Comparison of ENCODE assay signal across 4 cellular contexts in the genomic region with DNA sequence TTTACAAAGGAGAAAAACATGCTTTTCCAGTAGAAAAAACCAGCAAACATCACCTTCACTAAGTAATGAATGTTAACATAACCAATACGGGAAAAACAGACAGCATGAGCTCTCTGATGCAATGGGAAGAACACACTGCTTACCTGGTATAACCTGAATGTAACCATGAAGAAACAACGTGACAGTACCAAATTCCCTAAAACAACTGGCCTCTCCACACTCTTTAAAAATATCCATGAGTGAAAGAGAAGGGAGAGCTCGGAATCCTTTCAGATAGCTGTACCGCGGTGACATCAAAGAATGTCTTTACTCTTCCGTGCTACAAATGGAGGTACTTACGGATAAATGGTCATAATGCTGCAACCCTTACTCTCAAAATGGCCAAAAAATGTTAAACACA.
"Had no signal": no experiment of that assay in that cellular context is flagged by ENCODE, and none has a peak within 500 bp of the region (broad histone marks: within the 10 kb centered on the region; RNA-seq: fewer than 3 reads in every experiment).

No MANE protein-coding gene starts in this region.

- DNase-seq: H9, HCEC 1CT, IMR-90 had no signal

- H3K4me3 Mint-ChIP-seq: GM23338, H9 had no signal

- H3K4me1 Mint-ChIP-seq: GM23338, H9 had no signal

- H3K9me3 Mint-ChIP-seq: GM23338, H9 had no signal

- H3K27ac Mint-ChIP-seq: GM23338, H9 had no signal

- H3K4me3 ChIP-seq: GM23338 had no signal

- ATAC-seq: GM23338 had no signal
